Comparison of ENCODE assay signal across 21 cellular contexts in the genomic region with DNA sequence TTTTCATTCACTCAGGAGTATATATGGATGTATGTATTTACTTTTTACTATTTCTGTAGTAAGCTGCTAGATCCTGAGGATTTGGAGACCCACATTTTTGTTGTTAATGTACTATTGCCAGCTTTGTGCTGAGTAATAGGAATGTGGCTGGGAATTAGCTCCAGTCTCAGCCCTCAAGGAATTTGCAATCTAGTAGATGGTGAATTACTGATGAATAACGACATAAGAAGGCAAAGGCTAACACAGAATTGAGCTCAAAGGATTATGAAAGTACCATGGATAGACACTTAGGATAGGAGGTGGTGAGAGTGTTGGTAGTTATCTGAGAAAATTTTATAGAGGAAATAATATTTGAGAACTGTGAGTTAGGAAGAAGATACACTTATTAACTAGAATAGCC. TPM values are rescaled to one million over a fixed set of nuclear protein-coding genes. Genes with fewer than 3 reads are reported as not detected.
A peak's percentile ranks its signal among the peaks of the same experiment; 100 is the strongest.
DNase-seq lines count a peak whose midpoint lies in the region; ATAC-seq and TF ChIP-seq lines count a peak whose summit lies in the region.
"Had no signal": no experiment of that assay in that cellular context is flagged by ENCODE, and none has a peak within 500 bp of the region (broad histone marks: within the 10 kb centered on the region; RNA-seq: fewer than 3 reads in every experiment).

No MANE protein-coding gene starts in this region.

- H3K27me3 Mint-ChIP-seq in T-helper 17 cell, result no peaks in the 10 kb centered on the region
- H3K27me3 Mint-ChIP-seq: brain; dendritic cell treated with granulocyte-macrophage colony-stimulating factor and Interleukin-4, amounts not matched to agents 40 ng/mL and 50 ng/mL, for 4 days had no signal

- H3K4me3 Mint-ChIP-seq in T-helper 17 cell, result no peak overlapping the region
- H3K4me3 Mint-ChIP-seq: activated naive CD4-positive, alpha-beta T cell treated with anti-CD3 and anti-CD28 coated beads for 36 hours; brain; dendritic cell treated with granulocyte-macrophage colony-stimulating factor and Interleukin-4, amounts not matched to agents 40 ng/mL and 50 ng/mL, for 4 days had no signal

- H3K36me3 Mint-ChIP-seq in T-helper 17 cell (ENCODE audit: low read depth), result peaks cover 9% of the 10 kb centered on the region

- no peaks in the 10 kb centered on the region for H3K9me3 ChIP-seq in T-helper 17 cell (ENCODE audit: control insufficient read depth, low read length, poor library complexity, severe bottlenecking)
- H3K9me3 ChIP-seq: BE2C, Caco-2, SJSA1, tibial artery had no signal

- peaks cover 6% of the 10 kb centered on the region for H3K4me1 Mint-ChIP-seq in T-helper 17 cell
- H3K4me1 Mint-ChIP-seq: brain had no signal

- H3K4me3 ChIP-seq in fibroblast of mammary gland (ENCODE audit: control insufficient read depth, low read depth, low read length), result no peak overlapping the region
- H3K4me3 ChIP-seq: GM12878, SJSA1, tibial artery had no signal

- no peak for ATAC-seq in HG03108 (IDR thresholded peaks at IDR 0.05; ENCODE audit: unreplicated experiment)
- no peak for ATAC-seq in GM21723 (IDR thresholded peaks at IDR 0.05; ENCODE audit: unreplicated experiment)
- no peak for ATAC-seq in T-helper 17 cell
- ATAC-seq: GM12878, PC-3 had no signal

- DNase-seq in EH (ENCODE audit: low read depth), result peak; percentile 80
- peak; percentile 28 for DNase-seq in RPMI7951 (ENCODE audit: low read depth)
- DNase-seq in fibroblast of mammary gland (ENCODE audit: low read depth), result peak; percentile 64
- peak; percentile 70 for DNase-seq in renal cortical epithelial cell (ENCODE audit: low read depth)
- no peak for DNase-seq in hypothalamus (lab: John Stamatoyannopoulos, UW)
- DNase-seq in T-helper 17 cell, result no peak
- DNase-seq: activated CD4-positive, alpha-beta T cell treated with anti-CD3 and anti-CD28 coated beads, Interleukin-2, amount 50 U/mL, for 48 hours; activated naive CD4-positive, alpha-beta T cell treated with anti-CD3 and anti-CD28 coated beads for 36 hours; BE2C; Caco-2; MM.1S; NCI-H1694; NCI-H2227 treated with DMSO at 0.1 percent for 48 hours; PC-3; tibial artery had no signal

- TF ChIP-seq CTCF in fibroblast of mammary gland (conservative IDR thresholded peaks at IDR 0.05; ENCODE audit: control insufficient read depth, insufficient read depth, low read depth, low read length), result no peak

- no peak overlapping the region for H3K27ac Mint-ChIP-seq in T-helper 17 cell
- H3K27ac Mint-ChIP-seq: activated naive CD4-positive, alpha-beta T cell treated with anti-CD3 and anti-CD28 coated beads for 36 hours; brain; dendritic cell treated with granulocyte-macrophage colony-stimulating factor and Interleukin-4, amounts not matched to agents 40 ng/mL and 50 ng/mL, for 4 days had no signal

RNA-seq across cellular contexts. Expression of gene CASD1, which starts 19.9 kb away (rescaled TPM):
- 8.8 and 11.9 TPM in 2 replicates for total RNA-seq in RPMI7951 (2014; rRNA removed; shearing (Covaris generic))
- 27.1 and 33.7 TPM in 2 replicates for total RNA-seq in renal cortical epithelial cell
- 10 to 100 TPM; 18.4 to 22.9 TPM for total RNA-seq in T-helper 17 cell

Comparison
In these comparisons a context has a peak if more than half of its experiments do, and no peak if none do; other contexts are left out.
1. DNase-seq: peak in EH (single experiment), RPMI7951 (single experiment), fibroblast of mammary gland (single experiment) and renal cortical epithelial cell (single experiment); none in hypothalamus (0 of 51) and T-helper 17 cell (0 of 3).